1 cellular context compared by ENCODE assay signal in the genomic region with DNA sequence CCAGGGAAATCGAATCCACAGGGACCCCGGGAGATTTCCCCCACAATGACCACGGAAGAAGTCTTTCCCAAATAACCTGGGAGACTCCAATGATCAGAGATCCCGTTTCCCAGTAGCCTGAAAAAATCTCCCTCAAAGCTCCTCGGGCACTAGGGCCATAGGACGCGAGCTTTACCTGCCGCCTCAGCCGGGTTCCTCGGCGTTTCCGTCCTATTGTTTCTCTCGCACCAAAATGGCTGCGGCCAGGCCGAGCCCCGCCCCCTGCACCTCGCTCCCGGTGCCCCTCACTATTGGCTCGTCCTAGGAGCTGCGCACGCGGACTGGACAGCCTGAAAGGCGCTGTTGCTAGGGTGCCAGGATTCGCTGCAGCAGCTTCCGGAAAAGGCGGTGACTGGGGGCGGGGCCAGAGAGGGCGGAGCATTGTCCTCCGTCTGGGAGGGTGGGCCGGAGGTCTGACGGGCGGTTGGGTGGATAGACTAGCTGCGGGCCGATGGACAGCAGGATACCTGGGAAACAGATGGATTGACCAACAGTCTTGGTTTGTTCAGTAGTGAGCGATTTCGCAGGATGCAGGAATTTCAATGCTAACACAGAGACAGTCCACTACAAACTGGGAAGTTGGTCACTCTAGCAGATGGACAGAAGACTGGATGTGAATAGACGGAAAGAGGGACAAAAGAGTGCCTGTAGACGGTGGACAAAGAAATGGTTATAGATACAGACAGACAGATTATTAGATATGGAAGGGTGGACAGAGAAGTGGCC.
TF ChIP-seq lines count a peak whose summit lies in the region.

A gene with protein sequence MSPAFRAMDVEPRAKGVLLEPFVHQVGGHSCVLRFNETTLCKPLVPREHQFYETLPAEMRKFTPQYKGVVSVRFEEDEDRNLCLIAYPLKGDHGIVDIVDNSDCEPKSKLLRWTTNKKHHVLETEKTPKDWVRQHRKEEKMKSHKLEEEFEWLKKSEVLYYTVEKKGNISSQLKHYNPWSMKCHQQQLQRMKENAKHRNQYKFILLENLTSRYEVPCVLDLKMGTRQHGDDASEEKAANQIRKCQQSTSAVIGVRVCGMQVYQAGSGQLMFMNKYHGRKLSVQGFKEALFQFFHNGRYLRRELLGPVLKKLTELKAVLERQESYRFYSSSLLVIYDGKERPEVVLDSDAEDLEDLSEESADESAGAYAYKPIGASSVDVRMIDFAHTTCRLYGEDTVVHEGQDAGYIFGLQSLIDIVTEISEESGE (minus strand): TSS at position 240 of the 765 bp plus-strand sequence. CDS start 21,930 bp downstream, outside the sequence.

TF ChIP-seq in HCT116, 20 proteins besides CTCF, POLR2A, EP300 and RAD21 (continued from another document):
- TF ChIP-seq, protein P1, sequence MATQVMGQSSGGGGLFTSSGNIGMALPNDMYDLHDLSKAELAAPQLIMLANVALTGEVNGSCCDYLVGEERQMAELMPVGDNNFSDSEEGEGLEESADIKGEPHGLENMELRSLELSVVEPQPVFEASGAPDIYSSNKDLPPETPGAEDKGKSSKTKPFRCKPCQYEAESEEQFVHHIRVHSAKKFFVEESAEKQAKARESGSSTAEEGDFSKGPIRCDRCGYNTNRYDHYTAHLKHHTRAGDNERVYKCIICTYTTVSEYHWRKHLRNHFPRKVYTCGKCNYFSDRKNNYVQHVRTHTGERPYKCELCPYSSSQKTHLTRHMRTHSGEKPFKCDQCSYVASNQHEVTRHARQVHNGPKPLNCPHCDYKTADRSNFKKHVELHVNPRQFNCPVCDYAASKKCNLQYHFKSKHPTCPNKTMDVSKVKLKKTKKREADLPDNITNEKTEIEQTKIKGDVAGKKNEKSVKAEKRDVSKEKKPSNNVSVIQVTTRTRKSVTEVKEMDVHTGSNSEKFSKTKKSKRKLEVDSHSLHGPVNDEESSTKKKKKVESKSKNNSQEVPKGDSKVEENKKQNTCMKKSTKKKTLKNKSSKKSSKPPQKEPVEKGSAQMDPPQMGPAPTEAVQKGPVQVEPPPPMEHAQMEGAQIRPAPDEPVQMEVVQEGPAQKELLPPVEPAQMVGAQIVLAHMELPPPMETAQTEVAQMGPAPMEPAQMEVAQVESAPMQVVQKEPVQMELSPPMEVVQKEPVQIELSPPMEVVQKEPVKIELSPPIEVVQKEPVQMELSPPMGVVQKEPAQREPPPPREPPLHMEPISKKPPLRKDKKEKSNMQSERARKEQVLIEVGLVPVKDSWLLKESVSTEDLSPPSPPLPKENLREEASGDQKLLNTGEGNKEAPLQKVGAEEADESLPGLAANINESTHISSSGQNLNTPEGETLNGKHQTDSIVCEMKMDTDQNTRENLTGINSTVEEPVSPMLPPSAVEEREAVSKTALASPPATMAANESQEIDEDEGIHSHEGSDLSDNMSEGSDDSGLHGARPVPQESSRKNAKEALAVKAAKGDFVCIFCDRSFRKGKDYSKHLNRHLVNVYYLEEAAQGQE (IDR thresholded peaks at IDR 0.05; ENCODE audit: low read depth) = no peak
- TF ChIP-seq JUND (IDR thresholded peaks at IDR 0.05) (no peak), FOSL1 (IDR thresholded peaks at IDR 0.05; ENCODE audit: low read depth) (no peak), SP1 (IDR thresholded peaks at IDR 0.05; ENCODE audit: low read depth) (peak; percentile 93), MAX (IDR thresholded peaks at IDR 0.05) (peak; percentile 47; the same call in 1 of the 2 replicates), EZH2 (IDR thresholded peaks at IDR 0.05) (no peak), SRF (IDR thresholded peaks at IDR 0.05; ENCODE audit: low read depth) (peak; percentile 71; the same call in 1 of the 2 replicates), EGR1 (IDR thresholded peaks at IDR 0.05; ENCODE audit: low read depth) (peak; percentile 59), ZFX (IDR thresholded peaks at IDR 0.05) (no peak), POLR2AphosphoS5 (IDR thresholded peaks at IDR 0.05; ENCODE audit: low read depth, low read length) (peak; percentile 90), SIN3A (IDR thresholded peaks at IDR 0.05; ENCODE audit: low read depth) (no peak)
- TF ChIP-seq, protein P2, sequence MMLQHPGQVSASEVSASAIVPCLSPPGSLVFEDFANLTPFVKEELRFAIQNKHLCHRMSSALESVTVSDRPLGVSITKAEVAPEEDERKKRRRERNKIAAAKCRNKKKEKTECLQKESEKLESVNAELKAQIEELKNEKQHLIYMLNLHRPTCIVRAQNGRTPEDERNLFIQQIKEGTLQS (IDR thresholded peaks at IDR 0.05) = no peak
